ENCODE assay signal across 12 cellular contexts in the genomic region with DNA sequence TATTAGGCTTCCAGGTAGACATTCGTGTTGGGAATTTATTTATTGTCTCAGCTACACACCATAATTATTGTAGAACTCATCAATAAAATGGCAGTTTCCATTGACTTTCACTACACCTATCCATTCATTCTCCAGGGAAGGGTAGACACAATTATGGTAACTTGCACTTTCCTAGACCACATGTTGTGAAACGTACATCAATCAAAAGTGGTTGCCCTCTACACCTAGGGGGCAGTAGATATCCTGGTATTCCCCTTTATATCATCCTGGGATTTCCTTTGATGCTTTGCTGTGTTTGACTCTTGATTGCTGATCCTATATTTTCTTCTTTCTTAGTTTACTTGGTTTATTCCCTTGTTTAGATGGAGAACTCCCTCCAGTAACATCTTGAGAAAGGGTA. TPM values are rescaled to one million over a fixed set of nuclear protein-coding genes. Genes with fewer than 3 reads are reported as not detected.
DNase-seq lines count a peak whose midpoint lies in the region; ATAC-seq and TF ChIP-seq lines count a peak whose summit lies in the region.
"Had no signal": no experiment of that assay in that cellular context is flagged by ENCODE, and none has a peak within 500 bp of the region (broad histone marks: within the 10 kb centered on the region; RNA-seq: fewer than 3 reads in every experiment).

No MANE protein-coding gene starts in this region.

- H3K36me3 Mint-ChIP-seq in Calu3 (ENCODE audit: insufficient read depth, unreplicated experiment) (no peaks in the 10 kb centered on the region), H9 (ENCODE audit: insufficient read depth in 1 of 3, low read depth in 3 of 3) (peaks cover 0 to 12% (median 3%) of the 10 kb centered on the region in 3 experiments; a peak in 1 of 7 replicates)

- no peak overlapping the region for H2BK20ac ChIP-seq in H9 (ENCODE audit: low read depth, low read length, poor library complexity, severe bottlenecking)

- H2AFZ ChIP-seq in H9 (ENCODE audit: low read length) = no peak overlapping the region

- H3K4me1 Mint-ChIP-seq in Calu3 (ENCODE audit: low read depth, unreplicated experiment) (peaks cover 10% of the 10 kb centered on the region), H9 (peaks cover 10 to 15% of the 10 kb centered on the region in 2 experiments)

- peak; percentile 7 for DNase-seq in Calu3
- DNase-seq in H9 = no peak
- peak; percentile 62 for DNase-seq in SK-MEL-5 (ENCODE audit: low read depth, low spot score)
- DNase-seq in kidney tubule cell (ENCODE audit: low spot score) = peak; percentile 14
- no peak for DNase-seq in gastrocnemius medialis
- DNase-seq in AG08396 (ENCODE audit: low spot score) = no peak
- no peak for DNase-seq in DMS79 (lab: John Stamatoyannopoulos, UW)
- no peak for DNase-seq in NCI-H1436 (lab: John Stamatoyannopoulos, UW)
- DNase-seq: upper lobe of left lung had no signal

- intact Hi-C loops in Calu3 (cut with micrococcal nuclease; ENCODE audit: unreplicated experiment) = loop anchor here (1.0 kb wide), 1 partner anchor 177 kb away; no protein-coding TSS in a partner anchor
- intact Hi-C loops in gastrocnemius medialis (cut with DNase I; ENCODE audit: low total_unique reads) = no loop called here

- no peak overlapping the region for H3K9ac ChIP-seq in H9 (ENCODE audit: extremely low read depth, insufficient read length, low read length)

- H3K27ac ChIP-seq in H9 (ENCODE audit: insufficient read length, low read depth, low read length) = no peak overlapping the region
- no peak overlapping the region for H3K27ac ChIP-seq in gastrocnemius medialis
- H3K27ac ChIP-seq: ascending aorta, esophagus muscularis mucosa, prostate gland, upper lobe of left lung had no signal

- H3K27me3 Mint-ChIP-seq in Calu3 (ENCODE audit: unreplicated experiment) (peaks cover 49% of the 10 kb centered on the region), H9 (ENCODE audit: low read depth) (no peaks in the 10 kb centered on the region)

- H3K18ac ChIP-seq in H9 (ENCODE audit: insufficient read length, low read depth, low read length) = no peak overlapping the region

- no peaks in the 10 kb centered on the region for H3K23me2 ChIP-seq in H9 (ENCODE audit: insufficient read length, low read depth, low read length, poor library complexity, severe bottlenecking)

- no peak overlapping the region for H3K23ac ChIP-seq in H9 (ENCODE audit: insufficient read length, low read depth, low read length)

- BruUV-seq in Calu3 (replicated peaks; lab: Mats Ljungman, UMichigan) = no TSS peak

- no peak overlapping the region for H3K56ac ChIP-seq in H9 (ENCODE audit: insufficient read length, low read depth, low read length)

- H3K14ac ChIP-seq in H9 (ENCODE audit: insufficient read depth, low read length) = no peak overlapping the region

- H3K4ac ChIP-seq in H9 (ENCODE audit: low read depth, low read length) = no peak overlapping the region

- no peak overlapping the region for H2BK12ac ChIP-seq in H9 (ENCODE audit: insufficient read length, low read depth, low read length)

- ATAC-seq in gastrocnemius medialis = no peak

- H3K4me2 ChIP-seq in H9 (ENCODE audit: insufficient read depth, insufficient read length, low read length) = no peak overlapping the region

- in situ Hi-C loops in SK-MEL-5 (cut with HindIII; ENCODE audit: low pct_unique_long_range_greater_than_20kb, low sequenced_read_pairs) = no loop called here
- in situ Hi-C loops in gastrocnemius medialis (cut with MboI; ENCODE audit: low sequenced_read_pairs in 4 of 4) = no loop called here

- H3T11ph ChIP-seq in H9 (ENCODE audit: low read length) = no peak overlapping the region

- no peak overlapping the region for H3K4me3 ChIP-seq in gastrocnemius medialis
- H3K4me3 ChIP-seq: ascending aorta, esophagus muscularis mucosa, prostate gland, upper lobe of left lung had no signal

- H3K4me1 ChIP-seq in H9 (ENCODE audit: insufficient read depth, low read length) (peaks cover 2% of the 10 kb centered on the region; the same call in 1 of the 2 replicates), gastrocnemius medialis (no peaks in the 10 kb centered on the region)
- H3K4me1 ChIP-seq: ascending aorta, esophagus muscularis mucosa, prostate gland, upper lobe of left lung had no signal

- H2BK5ac ChIP-seq in H9 (ENCODE audit: insufficient read length, low read length) = no peak overlapping the region

- H3K9me3 ChIP-seq in H9 (ENCODE audit: control insufficient read depth, low read depth, low read length) (no peaks in the 10 kb centered on the region), gastrocnemius medialis (no peaks in the 10 kb centered on the region)
- H3K9me3 ChIP-seq: ascending aorta, esophagus muscularis mucosa, prostate gland, upper lobe of left lung had no signal

- no peaks in the 10 kb centered on the region for H3K36me3 ChIP-seq in gastrocnemius medialis
- H3K36me3 ChIP-seq: ascending aorta, esophagus muscularis mucosa, prostate gland, upper lobe of left lung had no signal

- no peak for TF ChIP-seq POLR2A in gastrocnemius medialis (IDR thresholded peaks at IDR 0.05)

- CTCF ChIA-PET in Calu3 (lab: Charles Lee) = no interaction called here

- H3K4me3 Mint-ChIP-seq in Calu3 (ENCODE audit: low read depth, unreplicated experiment) = no peak overlapping the region
- H3K4me3 Mint-ChIP-seq in H9 = no peak overlapping the region

- no CpG with 5 or more reads among the region's 2 CpGs for WGBS in H9 (ENCODE audit: extremely low coverage, insufficient read length, low lambda C conversion rate)

- H2AK5ac ChIP-seq in H9 (ENCODE audit: insufficient read length, low read length) = no peak overlapping the region

- H2BK15ac ChIP-seq in H9 (ENCODE audit: low read depth, low read length) = no peak overlapping the region

- peaks cover 4% of the 10 kb centered on the region; the same call in 1 of the 2 replicates for H3K79me2 ChIP-seq in H9 (ENCODE audit: insufficient read depth, low read length)

- H3K27ac Mint-ChIP-seq in Calu3 (ENCODE audit: unreplicated experiment) = no peak overlapping the region
- H3K27ac Mint-ChIP-seq in H9 = no peak overlapping the region

- H4K20me1 ChIP-seq in H9 (ENCODE audit: control insufficient read depth, insufficient read depth, insufficient read length) = no peaks in the 10 kb centered on the region

- H2BK120ac ChIP-seq in H9 (ENCODE audit: low read depth, low read length, poor library complexity, severe bottlenecking) = no peak overlapping the region

- TF ChIP-seq CTCF in Calu3 (IDR thresholded peaks at IDR 0.05; ENCODE audit: unreplicated experiment) = peak; percentile 50
- TF ChIP-seq CTCF in H9 (conservative IDR thresholded peaks at IDR 0.05) = peak; percentile 75
- TF ChIP-seq CTCF in gastrocnemius medialis (IDR thresholded peaks at IDR 0.05 in 4 of 5, conservative IDR thresholded peaks at IDR 0.05 in 1 of 5) = no peak

- H4K91ac ChIP-seq in H9 (ENCODE audit: insufficient read length, low read depth, low read length) = no peak overlapping the region

- H3K27me3 ChIP-seq in H9 (ENCODE audit: insufficient read depth, low read length) (no peaks in the 10 kb centered on the region), gastrocnemius medialis (no peaks in the 10 kb centered on the region)
- H3K27me3 ChIP-seq: ascending aorta, upper lobe of left lung had no signal

- H3K9me3 Mint-ChIP-seq in Calu3 (ENCODE audit: low read depth, unreplicated experiment) (no peaks in the 10 kb centered on the region), H9 (no peaks in the 10 kb centered on the region)

- no peak overlapping the region for H4K8ac ChIP-seq in H9 (replicated peaks; ENCODE audit: insufficient read length, low read depth, low read length)

- H3K79me1 ChIP-seq in H9 (ENCODE audit: insufficient read depth, low read depth, low read length, poor library complexity, severe bottlenecking) = no peaks in the 10 kb centered on the region

- H4K5ac ChIP-seq in H9 (ENCODE audit: insufficient read length, low read depth, low read length) = no peak overlapping the region

RNA-seq across cellular contexts. Expression of gene ADGRV1, which starts 47.9 kb away (rescaled TPM):
- 1.8 and 3.5 TPM in 2 replicates for total RNA-seq in Calu3 (2022)
- 55.4 and 64.8 TPM in 2 replicates for total RNA-seq in H9 (2021)
- 0.21 and 0.58 TPM in 2 replicates for total RNA-seq in SK-MEL-5 (2014; rRNA removed; shearing (Covaris generic))
- 0.09 and 0.11 TPM in 2 replicates for polyA plus RNA-seq in SK-MEL-5 (2015; cell fraction: cytosol; rRNA removed)
- polyA plus RNA-seq in SK-MEL-5 (2015; cell fraction: nucleus; rRNA removed) = 1.2 and 13.4 TPM in 2 replicates
- total RNA-seq in gastrocnemius medialis = under 1 TPM in 2 of 4 donors, not detected in 2; 0.22 to 0.41 TPM

Comparison
In these comparisons a context has a peak if more than half of its experiments do, and no peak if none do; other contexts are left out.
1. DNase-seq: peak in Calu3 (single experiment), SK-MEL-5 (single experiment) and kidney tubule cell (single experiment); none in H9 (single experiment), gastrocnemius medialis (0 of 2), AG08396 (single experiment), DMS79 (single experiment) and NCI-H1436 (single experiment).
2. CTCF ChIP-seq: peak in Calu3 (single experiment) and H9 (single experiment); none in gastrocnemius medialis (0 of 5).
3. RNA of gene ADGRV1, which starts 47.9 kb away (total RNA-seq): 55.4 to 64.8 TPM in H9; 1.8 to 3.5 TPM in Calu3, 0.21 to 0.58 TPM in SK-MEL-5 and 0.22 to 0.41 TPM in gastrocnemius medialis; every median in the first group is over 10 times any median in the second.